8 cellular contexts compared by ENCODE assay signal in the genomic region with DNA sequence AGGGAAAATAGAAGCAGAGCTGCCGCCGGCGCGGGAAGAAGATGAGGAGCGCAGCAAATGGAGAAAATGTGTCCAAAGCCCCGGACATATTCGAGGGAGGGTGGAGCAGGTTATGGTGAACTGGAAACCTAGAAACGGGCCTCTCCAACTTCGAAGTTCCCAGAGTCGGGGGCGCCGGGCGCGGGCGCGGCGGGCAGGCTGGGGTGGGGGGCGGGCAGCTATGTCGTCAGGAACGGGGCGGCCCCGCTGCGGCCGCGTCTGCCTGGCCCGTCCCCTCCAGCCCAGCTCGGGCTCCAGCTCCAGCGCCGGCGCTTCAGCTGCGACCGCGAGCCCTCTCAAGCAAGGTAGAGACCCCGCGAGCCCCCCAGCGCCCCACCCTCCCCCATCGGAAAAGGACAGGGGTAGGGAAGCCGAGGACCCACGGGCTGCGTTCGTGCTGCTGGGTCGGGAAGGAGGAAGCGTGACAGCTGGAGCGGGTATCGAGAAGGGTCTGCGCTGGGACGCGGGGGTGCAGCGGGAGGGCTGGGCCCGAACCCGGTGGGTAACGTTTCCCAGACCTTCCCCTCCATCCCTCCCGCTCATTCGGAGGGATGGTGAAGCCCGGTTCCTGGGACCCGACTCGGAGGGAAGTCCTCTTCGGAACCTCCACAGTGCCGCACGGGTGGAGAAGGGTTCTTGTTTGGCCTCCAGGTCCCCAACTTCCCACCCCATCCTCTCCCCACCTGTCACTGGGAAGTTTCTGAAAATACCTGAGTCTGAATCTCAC. TPM values are rescaled to one million over a fixed set of nuclear protein-coding genes. Genes with fewer than 3 reads are reported as not detected.
DNase-seq lines count a peak whose midpoint lies in the region; ATAC-seq and TF ChIP-seq lines count a peak whose summit lies in the region.

No MANE protein-coding gene starts in this region.

- no peaks in the 10 kb centered on the region for H3K4me1 ChIP-seq in neural progenitor cell

- no peaks in the 10 kb centered on the region for H3K9me3 ChIP-seq in neural progenitor cell (ENCODE audit: low read depth)

- peaks cover 11% of the 10 kb centered on the region for H3K79me2 ChIP-seq in neural progenitor cell (ENCODE audit: low read depth)

- peaks cover 37% of the 10 kb centered on the region for H3F3A ChIP-seq in neural progenitor cell (ENCODE audit: low read depth)

- no peak for TF ChIP-seq CTCF in glutamatergic neuron (IDR thresholded peaks at IDR 0.05; ENCODE audit: partially characterized antibody, unreplicated experiment)
- no peak for TF ChIP-seq CTCF in neural progenitor cell (IDR thresholded peaks at IDR 0.05)

- peaks cover 9% of the 10 kb centered on the region for H3K36me3 Mint-ChIP-seq in activated naive CD4-positive, alpha-beta T cell treated with anti-CD3 and anti-CD28 coated beads, Interleukin-2, amount 50 U/mL, for 24 hours
- H3K36me3 Mint-ChIP-seq in glutamatergic neuron (ENCODE audit: unreplicated experiment) (no peaks in the 10 kb centered on the region), neural progenitor cell (no peaks in the 10 kb centered on the region)

- H4K20me1 ChIP-seq in neural progenitor cell (ENCODE audit: low read depth), result no peaks in the 10 kb centered on the region

- peak overlapping the region; percentile 95 for H2AFZ ChIP-seq in neural progenitor cell (replicated peaks)

- DNase-seq in G401 (ENCODE audit: low spot score), result peak; percentile 58
- peak; percentile 28 for DNase-seq in NAMALWA (ENCODE audit: low spot score)
- peak; percentile 67 for DNase-seq in glutamatergic neuron
- DNase-seq in neural progenitor cell (ENCODE audit: low spot score), result peak; percentile 78
- DNase-seq in DMS79 treated with DMSO at 0.1 percent for 48 hours (lab: John Stamatoyannopoulos, UW), result no peak
- no peak for DNase-seq in SKM-1 treated with dmso at 0.1 percent for 144 hours (lab: John Stamatoyannopoulos, UW; ENCODE audit: unreplicated experiment)

- ATAC-seq in GM18909 (IDR thresholded peaks at IDR 0.05; ENCODE audit: poor library complexity, unreplicated experiment), result no peak

- peaks cover 45% of the 10 kb centered on the region for H3K27me3 ChIP-seq in neural progenitor cell

- in situ Hi-C loops in G401 (cut with HindIII; ENCODE audit: low sequenced_read_pairs), result no loop called here

- peak overlapping the region; percentile 99 for H3K4me3 Mint-ChIP-seq in activated naive CD4-positive, alpha-beta T cell treated with anti-CD3 and anti-CD28 coated beads, Interleukin-2, amount 50 U/mL, for 24 hours
- H3K4me3 Mint-ChIP-seq in glutamatergic neuron (ENCODE audit: unreplicated experiment) (peak overlapping the region; percentile 94), neural progenitor cell (peak overlapping the region; percentile 89)

- no peaks in the 10 kb centered on the region for H3K9me3 Mint-ChIP-seq in activated naive CD4-positive, alpha-beta T cell treated with anti-CD3 and anti-CD28 coated beads, Interleukin-2, amount 50 U/mL, for 24 hours
- H3K9me3 Mint-ChIP-seq in glutamatergic neuron (ENCODE audit: unreplicated experiment) (peaks cover 16% of the 10 kb centered on the region), neural progenitor cell (no peaks in the 10 kb centered on the region)

- H3K4me2 ChIP-seq in neural progenitor cell, result peak overlapping the region; percentile 97

- no peak overlapping the region for H3K27ac ChIP-seq in neural progenitor cell

- peak overlapping the region; percentile 71 for H3K4me3 ChIP-seq in neural progenitor cell

- H3K27me3 Mint-ChIP-seq in activated naive CD4-positive, alpha-beta T cell treated with anti-CD3 and anti-CD28 coated beads, Interleukin-2, amount 50 U/mL, for 24 hours, result no peaks in the 10 kb centered on the region
- H3K27me3 Mint-ChIP-seq in glutamatergic neuron (ENCODE audit: unreplicated experiment), result peaks cover 14% of the 10 kb centered on the region
- H3K27me3 Mint-ChIP-seq in neural progenitor cell (ENCODE audit: insufficient read depth, low read depth), result peaks cover 27% of the 10 kb centered on the region

- H3K27ac Mint-ChIP-seq in activated naive CD4-positive, alpha-beta T cell treated with anti-CD3 and anti-CD28 coated beads, Interleukin-2, amount 50 U/mL, for 24 hours, result peak overlapping the region; percentile 94
- H3K27ac Mint-ChIP-seq in glutamatergic neuron (ENCODE audit: unreplicated experiment), result peak overlapping the region; percentile 80
- H3K27ac Mint-ChIP-seq in neural progenitor cell, result peak overlapping the region; percentile 67

- no peaks in the 10 kb centered on the region for H3K36me3 ChIP-seq in neural progenitor cell

- peak overlapping the region; percentile 33 for H3K9ac ChIP-seq in neural progenitor cell

- peaks cover 61% of the 10 kb centered on the region for H3K4me1 Mint-ChIP-seq in activated naive CD4-positive, alpha-beta T cell treated with anti-CD3 and anti-CD28 coated beads, Interleukin-2, amount 50 U/mL, for 24 hours
- peaks cover 45% of the 10 kb centered on the region for H3K4me1 Mint-ChIP-seq in glutamatergic neuron (ENCODE audit: low read depth, unreplicated experiment)
- peaks cover 22% of the 10 kb centered on the region for H3K4me1 Mint-ChIP-seq in neural progenitor cell

RNA-seq across cellular contexts. Expression of a gene that starts 1.0 kb away (rescaled TPM):
- 3.6 and 9.7 TPM in 2 replicates for total RNA-seq in G401 (2014; rRNA removed; shearing (Covaris generic))
- total RNA-seq in glutamatergic neuron (ENCODE audit: unreplicated experiment), result 57.5 TPM
- total RNA-seq in neural progenitor cell (ENCODE audit: low replicate concordance), result 24.1 and 27.0 TPM in 2 replicates

RNA-seq across cellular contexts. Expression of a gene that starts 4.3 kb away (rescaled TPM):
- 93.9 and 119 TPM in 2 replicates for total RNA-seq in G401 (2014; rRNA removed; shearing (Covaris generic))
- total RNA-seq in glutamatergic neuron (ENCODE audit: unreplicated experiment) (55.3 TPM), neural progenitor cell (ENCODE audit: low replicate concordance) (44.6 and 72.5 TPM in 2 replicates)

RNA-seq across cellular contexts. Expression of a gene that starts 33.9 kb away (rescaled TPM):
- total RNA-seq in G401 (2014; rRNA removed; shearing (Covaris generic)), result 22.2 and 27.9 TPM in 2 replicates
- total RNA-seq in glutamatergic neuron (ENCODE audit: unreplicated experiment), result 851 TPM
- 207 and 301 TPM in 2 replicates for total RNA-seq in neural progenitor cell (ENCODE audit: low replicate concordance)

RNA-seq across cellular contexts. Expression of a gene that starts 34.7 kb away (rescaled TPM):
- total RNA-seq in G401 (2014; rRNA removed; shearing (Covaris generic)), result 44.7 and 52.3 TPM in 2 replicates
- 20.5 TPM for total RNA-seq in glutamatergic neuron (ENCODE audit: unreplicated experiment)
- total RNA-seq in neural progenitor cell (ENCODE audit: low replicate concordance), result 46.5 and 52.2 TPM in 2 replicates

RNA-seq across cellular contexts. Expression of a gene that starts 41.9 kb away (rescaled TPM):
- total RNA-seq in G401 (2014; rRNA removed; shearing (Covaris generic)), result 16.9 and 22.1 TPM in 2 replicates
- total RNA-seq in glutamatergic neuron (ENCODE audit: unreplicated experiment), result 170 TPM
- 62.9 and 64.5 TPM in 2 replicates for total RNA-seq in neural progenitor cell (ENCODE audit: low replicate concordance)

Comparison
In these comparisons a context has a peak if more than half of its experiments do, and no peak if none do; other contexts are left out.
1. DNase-seq: peak in G401 (single experiment), NAMALWA (single experiment), glutamatergic neuron (single experiment) and neural progenitor cell (single experiment); none in DMS79 treated with DMSO at 0.1 percent for 48 hours (single experiment) and SKM-1 treated with dmso at 0.1 percent for 144 hours (single experiment).
2. Peak in every context shown above with its lines, with median percentiles within 50 percentile points of each other: H3K27ac Mint-ChIP-seq and H3K4me3 Mint-ChIP-seq.